In the genomic region with DNA sequence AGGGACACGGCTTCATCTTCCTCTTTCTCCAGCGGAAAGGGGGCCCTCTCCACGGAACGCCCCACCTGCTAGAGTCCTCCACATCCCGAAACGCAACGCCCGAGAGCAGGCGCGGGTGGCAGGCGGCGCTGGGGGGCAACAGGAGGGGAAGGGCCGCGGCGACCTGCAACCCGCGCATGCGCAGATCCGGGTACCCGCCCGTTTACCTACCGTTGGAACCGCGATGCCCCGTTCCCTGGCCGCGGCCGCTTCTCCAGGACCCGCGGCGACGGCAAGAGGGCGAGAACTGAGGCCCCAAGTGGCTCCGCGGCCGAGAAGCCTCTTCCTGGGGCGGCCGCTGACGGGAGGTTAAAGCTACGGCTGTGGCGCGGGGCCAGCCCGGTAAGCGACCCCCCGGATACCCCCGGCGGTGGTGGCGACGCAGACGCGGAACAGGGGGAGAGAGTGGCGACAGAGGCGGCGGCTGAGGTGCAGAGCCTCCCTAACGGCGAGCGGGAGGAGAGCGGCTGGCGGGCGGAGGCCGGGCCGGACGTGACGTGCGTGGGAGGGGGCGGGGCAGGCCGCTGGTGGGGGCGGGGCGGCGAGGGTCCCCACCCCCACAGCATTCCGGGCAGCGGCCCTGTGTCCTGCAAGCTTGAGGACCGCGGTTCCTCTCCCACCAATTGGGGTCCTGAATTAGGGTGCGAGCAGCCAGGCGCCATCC, we compare ENCODE assay signal across 8 cellular contexts. TPM values are rescaled to one million over a fixed set of nuclear protein-coding genes. Genes with fewer than 3 reads are reported as not detected.
DNase-seq lines count a peak whose midpoint lies in the region; ATAC-seq and TF ChIP-seq lines count a peak whose summit lies in the region.

A gene (minus strand): TSS at position 508 of the 703 bp plus-strand sequence. CDS start 13,968 bp downstream, outside the sequence.

- H3K4me1 ChIP-seq in gastroesophageal sphincter (peaks cover 3 to 68% (median 27%) of the 10 kb centered on the region in 3 donors), testis (peaks cover 36% of the 10 kb centered on the region)

- intact Hi-C loops in testis (cut with DNase I; ENCODE audit: low total_unique reads) = loop anchor here (10.0 kb wide), 1 partner anchor 102 kb away; a partner anchor contains a TSS

- H3K27me3 ChIP-seq in gastroesophageal sphincter (no peaks in the 10 kb centered on the region), testis (no peaks in the 10 kb centered on the region)

- peak within 1 kb of the TSS; percentile 92 to 100 (median 99) for H3K27ac ChIP-seq in gastroesophageal sphincter
- peak within 1 kb of the TSS; percentile 99 to 100 for H3K27ac ChIP-seq in testis

- WGBS in gastroesophageal sphincter (ENCODE audit: low coverage in 1 of 2), 2 donors = 0% methylated on average over 1 of the region's 76 CpGs; no CpG with 5 or more reads in 1 of the 2 donors
- 0 to 1% methylated on average over 26 to 61 of the region's 76 CpGs for WGBS in testis, 2 donors

- H3K4me3 ChIP-seq in gastroesophageal sphincter (peak within 1 kb of the TSS; percentile 75 to 96), testis (peak within 1 kb of the TSS; percentile 88 to 99)

- TF ChIP-seq EP300 in gastroesophageal sphincter (IDR thresholded peaks at IDR 0.05) = no peak

- H3K9me3 ChIP-seq in gastroesophageal sphincter (no peaks in the 10 kb centered on the region), testis (no peaks in the 10 kb centered on the region)

- ATAC-seq in gastroesophageal sphincter = peak; percentile 91

- peak; percentile 58 to 64 for TF ChIP-seq POLR2A in gastroesophageal sphincter (IDR thresholded peaks at IDR 0.05)
- TF ChIP-seq POLR2A in testis (IDR thresholded peaks at IDR 0.05) = no peak

- peak in 2 of 4 experiments; percentile 23 to 34 for TF ChIP-seq CTCF in gastroesophageal sphincter (IDR thresholded peaks at IDR 0.05)
- no peak for TF ChIP-seq CTCF in testis (IDR thresholded peaks at IDR 0.05)

- DNase-seq in EL (peak; percentile 78), H4 (ENCODE audit: low spot score) (peak; percentile 72), LoVo (ENCODE audit: low spot score) (peak; percentile 88), SK-MEL-5 (ENCODE audit: low read depth, low spot score) (peak; percentile 65), occipital lobe (lab: John Stamatoyannopoulos, UW) (peak; percentile 72), testis (peak; percentile 81)
- DNase-seq in activated naive CD4-positive, alpha-beta T cell (lab: John Stamatoyannopoulos, UW) = peak; percentile 57 to 74 (median 60)

- in situ Hi-C loops in SK-MEL-5 (cut with HindIII; ENCODE audit: low pct_unique_long_range_greater_than_20kb, low sequenced_read_pairs) = no loop called here

- H3K36me3 ChIP-seq in gastroesophageal sphincter (no peaks in the 10 kb centered on the region), testis (ENCODE audit: low read depth, missing control alignments) (no peaks in the 10 kb centered on the region)

RNA-seq across cellular contexts. Expression of the gene that starts here (rescaled TPM):
- 7.7 and 11.3 TPM in 2 replicates for total RNA-seq in H4 (2014; rRNA removed; shearing (Covaris generic))
- 22.7 and 27.3 TPM in 2 replicates for total RNA-seq in SK-MEL-5 (2014; rRNA removed; shearing (Covaris generic))
- polyA plus RNA-seq in SK-MEL-5 (2015; cell fraction: cytosol; rRNA removed) = 18.7 and 33.0 TPM in 2 replicates
- polyA plus RNA-seq in SK-MEL-5 (2015; cell fraction: nucleus; rRNA removed) = 63.9 and 68.0 TPM in 2 replicates
- total RNA-seq in gastroesophageal sphincter (100 to 1,000 TPM in 1 of 4 donors, 10 to 100 TPM in 3; 44.1 to 102 (median 76.6) TPM), occipital lobe (90.6 TPM), testis (100 to 1,000 TPM; 125 to 134 TPM)
- polyA plus RNA-seq in testis (ENCODE audit: insufficient read depth, low read depth, low replicate concordance) = 56.5 TPM

Comparison
In these comparisons a context has a peak if more than half of its experiments do, and no peak if none do; other contexts are left out.
1. Peak in every context shown above with its lines: DNase-seq, ATAC-seq, H3K4me3 ChIP-seq and H3K27ac ChIP-seq.